In genomic region chr15:64099379-64099778, GRCh38 we compare ENCODE assay signal across 1 cellular context.
TF ChIP-seq lines count a peak whose summit lies in the region.

No MANE protein-coding gene starts in this region.

TF ChIP-seq in HepG2, 621 proteins besides CTCF, POLR2A, EP300 and RAD21:
- no peak for TF ChIP-seq PLSCR1 (CRISPR knock-in tag; IDR thresholded peaks at IDR 0.05; ENCODE audit: borderline replicate concordance)
- no peak for TF ChIP-seq HOMEZ (CRISPR knock-in tag; IDR thresholded peaks at IDR 0.05; ENCODE audit: low read depth)
- no peak for TF ChIP-seq MYNN (CRISPR knock-in tag; IDR thresholded peaks at IDR 0.05; ENCODE audit: low read depth)
- TF ChIP-seq MED1 (CRISPR knock-in tag; IDR thresholded peaks at IDR 0.05): no peak
- no peak for TF ChIP-seq FOXC1 (CRISPR knock-in tag; IDR thresholded peaks at IDR 0.05; ENCODE audit: borderline replicate concordance)
- TF ChIP-seq ZNF530 (CRISPR knock-in tag; IDR thresholded peaks at IDR 0.05; ENCODE audit: low read depth): no peak
